8 cellular contexts compared by ENCODE assay signal in the genomic region with DNA sequence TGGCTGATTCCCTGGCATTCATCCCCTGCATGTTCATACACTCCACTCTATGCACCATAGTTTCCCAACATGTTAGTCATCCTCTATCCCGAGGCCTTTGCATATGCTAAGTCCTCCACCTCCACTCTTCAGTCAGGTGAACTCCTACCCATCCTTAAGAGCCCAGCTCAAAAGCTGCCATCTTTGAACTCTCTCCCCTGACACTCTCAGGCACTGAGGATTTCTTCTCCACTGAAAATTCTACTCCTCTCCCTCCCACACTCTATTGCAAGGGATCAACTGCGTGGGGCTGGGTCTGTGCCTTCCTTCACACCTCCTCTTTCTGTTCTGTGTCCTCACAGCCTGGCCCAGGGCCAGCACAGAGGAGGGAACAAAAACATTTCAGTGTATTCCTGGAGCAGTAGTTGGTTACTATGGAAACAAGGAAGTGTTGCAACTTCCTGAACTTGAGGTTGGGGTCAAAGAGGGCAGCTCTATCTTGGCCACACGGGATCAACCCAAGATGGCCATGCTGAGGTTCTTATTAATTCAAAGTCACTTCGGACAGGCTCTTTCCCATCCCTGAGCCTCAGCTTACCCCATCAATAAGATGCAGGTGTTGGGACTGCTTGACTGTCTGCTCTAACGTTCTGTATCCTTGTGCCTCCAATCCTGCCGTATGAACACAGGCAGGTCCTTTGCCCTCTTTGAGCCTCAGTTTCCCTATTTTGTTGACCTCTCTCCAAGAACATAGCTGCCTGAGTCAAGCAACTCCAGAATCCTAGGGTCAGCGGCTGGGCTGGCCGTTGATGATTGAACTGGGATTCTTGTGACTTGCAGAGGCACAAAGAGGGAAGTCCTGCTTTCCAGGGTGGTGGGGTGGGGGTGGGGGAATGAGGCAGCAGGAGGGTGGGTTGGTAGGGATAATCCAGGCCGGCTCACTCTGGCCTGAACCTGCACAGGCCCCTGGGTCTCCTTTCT. TPM values are rescaled to one million over a fixed set of nuclear protein-coding genes. Genes with fewer than 3 reads are reported as not detected.
DNase-seq lines count a peak whose midpoint lies in the region; TF ChIP-seq lines count a peak whose summit lies in the region.

No MANE protein-coding gene starts in this region.

- no peaks in the 10 kb centered on the region for H3K27me3 ChIP-seq in BLaER1
- no peaks in the 10 kb centered on the region for H3K27me3 ChIP-seq in vagina

- peak overlapping the region; percentile 99 for H3K4me2 ChIP-seq in BLaER1

- peaks cover 100% of the 10 kb centered on the region for H3K4me1 ChIP-seq in BLaER1
- H3K4me1 ChIP-seq in vagina = peaks cover 100% of the 10 kb centered on the region

- no peak for TF ChIP-seq POLR2A in vagina (IDR thresholded peaks at IDR 0.05)

- H3K27ac ChIP-seq in BLaER1 = peak overlapping the region; percentile 79
- H3K27ac ChIP-seq in vagina = peak overlapping the region; percentile 59

- POLR2A ChIA-PET in HEK293T (lab: Yijun Ruan, JAX) = no interaction called here

- H3K9ac ChIP-seq in BLaER1 = peak overlapping the region; percentile 45

- intact Hi-C loops in vagina (cut with DNase I) = loop anchor here (5.0 kb wide), 1 partner anchor 63 kb away; no protein-coding TSS in a partner anchor

- no peaks in the 10 kb centered on the region for H3K9me3 ChIP-seq in BLaER1
- no peaks in the 10 kb centered on the region for H3K9me3 ChIP-seq in vagina

- peaks cover 100% of the 10 kb centered on the region for H4K20me1 ChIP-seq in BLaER1

- CTCF ChIA-PET in HEK293T (lab: Yijun Ruan, JAX) = no interaction called here

- H3K4me3 ChIP-seq in BLaER1 (peak overlapping the region; percentile 50), epithelial cell of proximal tubule (ENCODE audit: low read depth, low read length) (no peak overlapping the region), vagina (no peak overlapping the region)

- TF ChIP-seq CTCF in epithelial cell of proximal tubule (conservative IDR thresholded peaks at IDR 0.05; ENCODE audit: low read depth, low read length) (no peak), vagina (IDR thresholded peaks at IDR 0.05) (no peak)

- H3K36me3 ChIP-seq in BLaER1 (peaks cover 17% of the 10 kb centered on the region; the same call in 1 of the 2 replicates), vagina (no peaks in the 10 kb centered on the region)

- DNase-seq in HEK293T (ENCODE audit: extremely low spot score) = peak; percentile 16
- DNase-seq in SKM-1 treated with dmso at 0.1 percent for 144 hours (lab: John Stamatoyannopoulos, UW; ENCODE audit: unreplicated experiment) = peak; percentile 96
- peak; percentile 85 for DNase-seq in epithelial cell of proximal tubule (ENCODE audit: low read depth)
- DNase-seq in midbrain (lab: John Stamatoyannopoulos, UW) = peak; percentile 51
- peak in 1 of 2 donors; percentile 97 for DNase-seq in vagina (ENCODE audit: extremely low spot score in 2 of 2)
- DNase-seq in GM19238 (ENCODE audit: insufficient read length, low spot score) = no peak
- DNase-seq in NCI-H1092 (lab: John Stamatoyannopoulos, UW) = no peak

TF ChIP-seq in HEK293T, 16 proteins besides CTCF, POLR2A, EP300 and RAD21:
- TF ChIP-seq ARNT (IDR thresholded peaks at IDR 0.05) = no peak
- TF ChIP-seq TARDBP (IDR thresholded peaks at IDR 0.05) = no peak
- TF ChIP-seq FOXK2 (IDR thresholded peaks at IDR 0.05) = no peak
- TF ChIP-seq L3MBTL2 (conservative IDR thresholded peaks at IDR 0.05) = no peak
- no peak for TF ChIP-seq CTBP1 (IDR thresholded peaks at IDR 0.05; ENCODE audit: borderline replicate concordance)
- TF ChIP-seq HDGF (IDR thresholded peaks at IDR 0.05; ENCODE audit: borderline replicate concordance) = no peak
- TF ChIP-seq ZNF384 (IDR thresholded peaks at IDR 0.05) = no peak
- TF ChIP-seq, protein P1, sequence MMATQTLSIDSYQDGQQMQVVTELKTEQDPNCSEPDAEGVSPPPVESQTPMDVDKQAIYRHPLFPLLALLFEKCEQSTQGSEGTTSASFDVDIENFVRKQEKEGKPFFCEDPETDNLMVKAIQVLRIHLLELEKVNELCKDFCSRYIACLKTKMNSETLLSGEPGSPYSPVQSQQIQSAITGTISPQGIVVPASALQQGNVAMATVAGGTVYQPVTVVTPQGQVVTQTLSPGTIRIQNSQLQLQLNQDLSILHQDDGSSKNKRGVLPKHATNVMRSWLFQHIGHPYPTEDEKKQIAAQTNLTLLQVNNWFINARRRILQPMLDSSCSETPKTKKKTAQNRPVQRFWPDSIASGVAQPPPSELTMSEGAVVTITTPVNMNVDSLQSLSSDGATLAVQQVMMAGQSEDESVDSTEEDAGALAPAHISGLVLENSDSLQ (IDR thresholded peaks at IDR 0.05) = no peak
- no peak for TF ChIP-seq FOXM1 (IDR thresholded peaks at IDR 0.05; ENCODE audit: borderline replicate concordance)
- TF ChIP-seq LEF1 (IDR thresholded peaks at IDR 0.05; ENCODE audit: borderline replicate concordance) = no peak
- no peak for TF ChIP-seq SP1 (IDR thresholded peaks at IDR 0.05)
- TF ChIP-seq ELF4 (IDR thresholded peaks at IDR 0.05) = no peak
- no peak for TF ChIP-seq NFRKB (IDR thresholded peaks at IDR 0.05)
- TF ChIP-seq SUZ12 (IDR thresholded peaks at IDR 0.05) = no peak
- TF ChIP-seq BHLHE40 (IDR thresholded peaks at IDR 0.05; ENCODE audit: borderline replicate concordance) = no peak
- no peak for TF ChIP-seq FOXA1 (IDR thresholded peaks at IDR 0.05)

RNA-seq across cellular contexts. Expression of gene ZMIZ1, which starts 15.5 kb away (rescaled TPM):
- 16.5 and 21.4 TPM in 2 replicates for total RNA-seq in epithelial cell of proximal tubule
- total RNA-seq in vagina = 61.4 TPM

Comparison
In these comparisons a context has a peak if more than half of its experiments do, and no peak if none do; other contexts are left out.
1. DNase-seq: peak in HEK293T (single experiment), SKM-1 treated with dmso at 0.1 percent for 144 hours (single experiment), epithelial cell of proximal tubule (single experiment) and midbrain (single experiment); none in GM19238 (single experiment) and NCI-H1092 (single experiment).